In the genomic region with DNA sequence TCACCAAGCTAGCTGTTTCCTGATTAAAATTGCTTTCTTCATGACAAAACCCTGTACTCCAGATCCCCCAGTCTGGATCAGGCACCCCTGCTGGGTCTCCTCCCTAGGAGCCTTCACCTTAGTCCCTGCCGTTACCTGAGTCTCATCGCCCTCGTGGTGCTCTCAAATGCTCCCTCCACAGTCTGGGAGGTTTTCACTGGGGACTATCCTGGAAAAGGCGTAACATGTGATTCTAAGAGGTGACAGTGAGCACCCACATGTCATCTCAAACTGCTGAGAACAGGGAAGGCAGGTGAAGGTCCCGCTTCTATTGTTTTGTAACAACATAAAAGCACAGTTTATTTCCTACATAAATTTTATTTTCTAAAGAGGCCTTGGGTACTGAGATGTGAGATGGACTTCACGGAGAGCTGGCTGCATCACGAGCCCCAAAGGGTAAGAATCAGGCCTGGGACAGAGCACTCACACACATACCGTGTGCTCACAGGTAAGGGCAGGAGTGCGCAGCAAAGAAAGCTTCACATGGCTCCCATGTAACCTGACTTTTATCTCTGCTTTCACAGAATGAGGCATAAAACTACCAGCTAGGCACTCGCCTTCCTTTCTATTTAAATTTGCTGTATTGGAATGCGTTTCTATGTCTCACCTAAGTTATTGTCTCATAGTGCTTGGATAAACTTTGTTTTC, we compare ENCODE assay signal across 11 cellular contexts.
"Had no signal": no experiment of that assay in that cellular context is flagged by ENCODE, and none has a peak within 500 bp of the region (broad histone marks: within the 10 kb centered on the region; RNA-seq: fewer than 3 reads in every experiment).

No MANE protein-coding gene starts in this region.

- H3K36me3 Mint-ChIP-seq: type B pancreatic cell had no signal

- DNase-seq: activated naive CD4-positive, alpha-beta T cell treated with Interleukin-2 at 50 U/mL for 16 hours; activated T-cell treated with anti-CD3 and anti-CD28 coated beads, Interleukin-2, amount 50 U/mL, for 48 hours; aorta; dorsolateral prefrontal cortex; hypothalamus; retina had no signal

- H3K27me3 Mint-ChIP-seq: type B pancreatic cell had no signal

- H3K27ac Mint-ChIP-seq: type B pancreatic cell had no signal

- FAIRE-seq: endometrium had no signal

- H3K27ac ChIP-seq: breast epithelium, dorsolateral prefrontal cortex, esophagus muscularis mucosa, skin epidermis had no signal

- H3K9me3 Mint-ChIP-seq: type B pancreatic cell had no signal

- H3K27me3 ChIP-seq: breast epithelium, esophagus muscularis mucosa had no signal

- H3K36me3 ChIP-seq: breast epithelium, esophagus muscularis mucosa had no signal

- H3K4me1 ChIP-seq: breast epithelium, esophagus muscularis mucosa had no signal

- H3K4me3 ChIP-seq: breast epithelium, dorsolateral prefrontal cortex, esophagus muscularis mucosa, skin epidermis had no signal

- H3K9me3 ChIP-seq: breast epithelium, esophagus muscularis mucosa had no signal

- H3K4me3 Mint-ChIP-seq: type B pancreatic cell had no signal
